ENCODE assay signal across 14 cellular contexts in genomic region chr10:132541129-132541528, GRCh38. TPM values are rescaled to one million over a fixed set of nuclear protein-coding genes. Genes with fewer than 3 reads are reported as not detected.
DNase-seq lines count a peak whose midpoint lies in the region; ATAC-seq, FAIRE-seq and TF ChIP-seq lines count a peak whose summit lies in the region.
"Had no signal": no experiment of that assay in that cellular context is flagged by ENCODE, and none has a peak within 500 bp of the region (broad histone marks: within the 10 kb centered on the region; RNA-seq: fewer than 3 reads in every experiment).

No MANE protein-coding gene starts in this region.

- no peaks in the 10 kb centered on the region for H3K27me3 ChIP-seq in Peyer's patch
- no peaks in the 10 kb centered on the region for H3K27me3 ChIP-seq in spleen (replicated peaks in 1 of 7)
- H3K27me3 ChIP-seq: tibial nerve had no signal

- peaks cover 5 to 61% (median 32%) of the 10 kb centered on the region in 4 donors for H3K4me1 ChIP-seq in Peyer's patch
- peaks cover 17 to 56% of the 10 kb centered on the region in 2 donors for H3K4me1 ChIP-seq in kidney (ENCODE audit: control insufficient read depth in 1 of 2, insufficient read depth in 1 of 2, low read depth in 1 of 2, low read length in 2 of 2)
- peaks cover 54 to 89% (median 81%) of the 10 kb centered on the region in 6 donors for H3K4me1 ChIP-seq in spleen

- intact Hi-C loops in kidney (cut with DNase I) = no loop called here
- intact Hi-C loops in spleen (cut with DNase I; ENCODE audit: low total_unique reads) = no loop called here

- WGBS in spleen, 5 donors = 94 to 96% (median 95%) methylated on average over 9 to 11 of the region's 11 CpGs

- ATAC-seq in HG02840 (IDR thresholded peaks at IDR 0.05; ENCODE audit: low FRiP score, unreplicated experiment) = no peak

- no peaks in the 10 kb centered on the region for H3K36me3 ChIP-seq in Peyer's patch
- H3K36me3 ChIP-seq in kidney (ENCODE audit: control insufficient read depth in 1 of 2, insufficient read depth in 2 of 2, low read length in 2 of 2) = no peaks in the 10 kb centered on the region
- peaks cover 0 to 19% (median 0%) of the 10 kb centered on the region in 6 donors for H3K36me3 ChIP-seq in spleen
- H3K36me3 ChIP-seq: tibial nerve had no signal

- no peak overlapping the region for H3K9ac ChIP-seq in kidney (ENCODE audit: low read length in 2 of 2)

- DNase-seq in activated CD8-positive, alpha-beta memory T cell treated with anti-CD3 and anti-CD28 coated beads, Interleukin-2, amount 50 U/mL, for 4 hours = peak; percentile 9
- DNase-seq in activated CD8-positive, alpha-beta memory T cell treated with anti-CD3 and anti-CD28 coated beads, Interleukin-2, amount 50 U/mL, for 48 hours = no peak
- DNase-seq in Peyer's patch (peak in 2 of 3 donors; percentile 23 to 40), kidney (peak; percentile 56), spleen (peak; percentile 72), NCI-H526 (lab: John Stamatoyannopoulos, UW) (no peak), NCI-H446 treated with DMSO at 0.1 percent for 48 hours (lab: John Stamatoyannopoulos, UW) (no peak)
- DNase-seq: ACHN; activated CD4-positive, alpha-beta T cell treated with anti-CD3 and anti-CD28 coated beads, Interleukin-2, amount 50 U/mL, for 1 hour; dermis blood vessel endothelial cell; Kasumi-1; NCI-H2107 had no signal

- H3K9me3 ChIP-seq in Peyer's patch (no peaks in the 10 kb centered on the region), kidney (ENCODE audit: control insufficient read depth in 1 of 2, low read length in 2 of 2) (no peaks in the 10 kb centered on the region), spleen (no peaks in the 10 kb centered on the region)
- H3K9me3 ChIP-seq: tibial nerve had no signal

- TF ChIP-seq CTCF in Peyer's patch (IDR thresholded peaks at IDR 0.05) = no peak
- TF ChIP-seq CTCF in kidney (IDR thresholded peaks at IDR 0.05; ENCODE audit: borderline replicate concordance, extremely low read depth, insufficient read depth) = no peak
- TF ChIP-seq CTCF in spleen (IDR thresholded peaks at IDR 0.05 in 8 of 11, conservative IDR thresholded peaks at IDR 0.05 in 3 of 11) = no peak

- FAIRE-seq in kidney (lab: Jason Lieb, UNC) = no peak

- peak overlapping the region in 1 of 4 donors; percentile 83 for H3K27ac ChIP-seq in Peyer's patch
- no peak overlapping the region for H3K27ac ChIP-seq in kidney (ENCODE audit: low read depth in 2 of 2, low read length in 2 of 2)
- peak overlapping the region in 2 of 8 donors; percentile 48 to 94 for H3K27ac ChIP-seq in spleen

- no peak for TF ChIP-seq POLR2A in Peyer's patch (IDR thresholded peaks at IDR 0.05)
- no peak for TF ChIP-seq POLR2A in spleen (IDR thresholded peaks at IDR 0.05)

- H3K4me3 ChIP-seq in Peyer's patch = peak overlapping the region in 1 of 4 donors; percentile 90
- no peak overlapping the region for H3K4me3 ChIP-seq in kidney (ENCODE audit: low read length in 2 of 2)
- H3K4me3 ChIP-seq in spleen = no peak overlapping the region

RNA-seq across cellular contexts. Expression of gene INPP5A, which starts 3.5 kb away (rescaled TPM):
- total RNA-seq in Peyer's patch = 10 to 100 TPM; 33.8 to 76.4 (median 38.1) TPM
- 40.3 TPM for total RNA-seq in kidney
- polyA plus RNA-seq in kidney (ENCODE audit: insufficient read depth, low read depth, low replicate concordance) = 20.8 TPM
- 10 to 100 TPM; 24.7 to 41.3 (median 33.7) TPM for total RNA-seq in spleen
- 10 to 100 TPM; 11.1 to 16.5 (median 11.7) TPM for polyA plus RNA-seq in spleen

Comparison
In these comparisons a context has a peak if more than half of its experiments do, and no peak if none do; other contexts are left out.
1. DNase-seq: peak in activated CD8-positive, alpha-beta memory T cell treated with anti-CD3 and anti-CD28 coated beads, Interleukin-2, amount 50 U/mL, for 4 hours (single experiment), Peyer's patch (2 of 3), kidney (single experiment) and spleen (single experiment); none in activated CD8-positive, alpha-beta memory T cell treated with anti-CD3 and anti-CD28 coated beads, Interleukin-2, amount 50 U/mL, for 48 hours (single experiment), NCI-H526 (0 of 2) and NCI-H446 treated with DMSO at 0.1 percent for 48 hours (single experiment).